1 cellular context compared by ENCODE assay signal in the genomic region with DNA sequence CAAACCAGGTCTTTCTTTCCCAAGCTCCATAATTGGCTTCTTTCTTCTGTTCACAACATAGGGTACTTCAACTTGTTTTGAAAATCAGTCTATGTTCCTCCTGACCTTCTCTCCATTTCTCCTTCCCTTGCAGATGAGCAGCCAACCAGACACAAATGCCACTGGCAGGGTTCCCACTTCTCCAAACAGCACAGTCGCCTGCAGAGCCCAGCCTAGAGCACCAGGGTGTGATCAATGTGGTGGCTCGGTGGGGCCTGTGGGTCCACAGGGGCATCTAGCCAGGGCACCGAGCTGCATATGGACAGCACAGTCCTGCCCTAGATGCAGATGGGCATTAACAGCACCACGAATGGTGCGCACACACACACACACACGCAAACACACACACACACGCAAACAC.
A peak's percentile ranks its signal among the peaks of the same experiment; 100 is the strongest.
TF ChIP-seq lines count a peak whose summit lies in the region.

No MANE protein-coding gene starts in this region.

TF ChIP-seq in GM23338, 12 proteins besides CTCF, POLR2A, EP300 and RAD21 (continued from another document):
- TF ChIP-seq, protein P1, sequence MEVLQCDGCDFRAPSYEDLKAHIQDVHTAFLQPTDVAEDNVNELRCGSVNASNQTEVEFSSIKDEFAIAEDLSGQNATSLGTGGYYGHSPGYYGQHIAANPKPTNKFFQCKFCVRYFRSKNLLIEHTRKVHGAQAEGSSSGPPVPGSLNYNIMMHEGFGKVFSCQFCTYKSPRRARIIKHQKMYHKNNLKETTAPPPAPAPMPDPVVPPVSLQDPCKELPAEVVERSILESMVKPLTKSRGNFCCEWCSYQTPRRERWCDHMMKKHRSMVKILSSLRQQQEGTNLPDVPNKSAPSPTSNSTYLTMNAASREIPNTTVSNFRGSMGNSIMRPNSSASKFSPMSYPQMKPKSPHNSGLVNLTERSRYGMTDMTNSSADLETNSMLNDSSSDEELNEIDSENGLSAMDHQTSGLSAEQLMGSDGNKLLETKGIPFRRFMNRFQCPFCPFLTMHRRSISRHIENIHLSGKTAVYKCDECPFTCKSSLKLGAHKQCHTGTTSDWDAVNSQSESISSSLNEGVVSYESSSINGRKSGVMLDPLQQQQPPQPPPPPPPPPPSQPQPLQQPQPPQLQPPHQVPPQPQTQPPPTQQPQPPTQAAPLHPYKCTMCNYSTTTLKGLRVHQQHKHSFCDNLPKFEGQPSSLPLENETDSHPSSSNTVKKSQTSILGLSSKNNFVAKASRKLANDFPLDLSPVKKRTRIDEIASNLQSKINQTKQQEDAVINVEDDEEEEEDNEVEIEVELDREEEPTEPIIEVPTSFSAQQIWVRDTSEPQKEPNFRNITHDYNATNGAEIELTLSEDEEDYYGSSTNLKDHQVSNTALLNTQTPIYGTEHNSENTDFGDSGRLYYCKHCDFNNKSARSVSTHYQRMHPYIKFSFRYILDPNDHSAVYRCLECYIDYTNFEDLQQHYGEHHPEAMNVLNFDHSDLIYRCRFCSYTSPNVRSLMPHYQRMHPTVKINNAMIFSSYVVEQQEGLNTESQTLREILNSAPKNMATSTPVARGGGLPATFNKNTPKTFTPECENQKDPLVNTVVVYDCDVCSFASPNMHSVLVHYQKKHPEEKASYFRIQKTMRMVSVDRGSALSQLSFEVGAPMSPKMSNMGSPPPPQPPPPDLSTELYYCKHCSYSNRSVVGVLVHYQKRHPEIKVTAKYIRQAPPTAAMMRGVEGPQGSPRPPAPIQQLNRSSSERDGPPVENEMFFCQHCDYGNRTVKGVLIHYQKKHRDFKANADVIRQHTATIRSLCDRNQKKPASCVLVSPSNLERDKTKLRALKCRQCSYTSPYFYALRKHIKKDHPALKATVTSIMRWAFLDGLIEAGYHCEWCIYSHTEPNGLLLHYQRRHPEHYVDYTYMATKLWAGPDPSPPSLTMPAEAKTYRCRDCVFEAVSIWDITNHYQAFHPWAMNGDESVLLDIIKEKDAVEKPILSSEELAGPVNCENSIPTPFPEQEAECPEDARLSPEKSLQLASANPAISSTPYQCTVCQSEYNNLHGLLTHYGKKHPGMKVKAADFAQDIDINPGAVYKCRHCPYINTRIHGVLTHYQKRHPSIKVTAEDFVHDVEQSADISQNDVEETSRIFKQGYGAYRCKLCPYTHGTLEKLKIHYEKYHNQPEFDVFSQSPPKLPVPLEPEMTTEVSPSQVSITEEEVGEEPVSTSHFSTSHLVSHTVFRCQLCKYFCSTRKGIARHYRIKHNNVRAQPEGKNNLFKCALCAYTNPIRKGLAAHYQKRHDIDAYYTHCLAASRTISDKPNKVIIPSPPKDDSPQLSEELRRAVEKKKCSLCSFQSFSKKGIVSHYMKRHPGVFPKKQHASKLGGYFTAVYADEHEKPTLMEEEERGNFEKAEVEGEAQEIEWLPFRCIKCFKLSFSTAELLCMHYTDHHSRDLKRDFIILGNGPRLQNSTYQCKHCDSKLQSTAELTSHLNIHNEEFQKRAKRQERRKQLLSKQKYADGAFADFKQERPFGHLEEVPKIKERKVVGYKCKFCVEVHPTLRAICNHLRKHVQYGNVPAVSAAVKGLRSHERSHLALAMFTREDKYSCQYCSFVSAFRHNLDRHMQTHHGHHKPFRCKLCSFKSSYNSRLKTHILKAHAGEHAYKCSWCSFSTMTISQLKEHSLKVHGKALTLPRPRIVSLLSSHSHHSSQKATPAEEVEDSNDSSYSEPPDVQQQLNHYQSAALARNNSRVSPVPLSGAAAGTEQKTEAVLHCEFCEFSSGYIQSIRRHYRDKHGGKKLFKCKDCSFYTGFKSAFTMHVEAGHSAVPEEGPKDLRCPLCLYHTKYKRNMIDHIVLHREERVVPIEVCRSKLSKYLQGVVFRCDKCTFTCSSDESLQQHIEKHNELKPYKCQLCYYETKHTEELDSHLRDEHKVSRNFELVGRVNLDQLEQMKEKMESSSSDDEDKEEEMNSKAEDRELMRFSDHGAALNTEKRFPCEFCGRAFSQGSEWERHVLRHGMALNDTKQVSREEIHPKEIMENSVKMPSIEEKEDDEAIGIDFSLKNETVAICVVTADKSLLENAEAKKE (CRISPR knock-in tag; IDR thresholded peaks at IDR 0.05) = no peak
- TF ChIP-seq ZNF331 (CRISPR knock-in tag; IDR thresholded peaks at IDR 0.05; ENCODE audit: low read depth) (peak; percentile 76), ZNF114 (CRISPR knock-in tag; IDR thresholded peaks at IDR 0.05) (no peak)
